Comparison of ENCODE assay signal across 32 cellular contexts in the genomic region with DNA sequence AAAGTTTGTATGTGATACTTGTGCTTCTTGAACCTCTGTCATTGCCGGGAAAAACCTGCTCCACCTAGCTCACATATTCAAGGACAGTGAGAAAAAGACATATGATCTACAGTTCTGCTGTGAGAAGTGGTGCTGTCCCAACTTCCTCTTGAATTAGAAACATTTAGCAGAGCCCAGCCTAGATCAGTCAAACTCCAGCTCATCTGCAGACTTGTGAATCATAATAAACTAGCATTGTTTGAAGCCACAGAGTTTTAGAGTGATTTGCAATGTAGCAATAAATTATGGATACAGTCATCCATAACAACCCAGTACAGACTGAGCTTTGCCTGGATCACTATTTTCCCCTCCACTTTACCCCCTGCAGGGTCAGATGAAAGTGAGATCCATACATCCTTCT.
"Had no signal": no experiment of that assay in that cellular context is flagged by ENCODE, and none has a peak within 500 bp of the region (broad histone marks: within the 10 kb centered on the region; RNA-seq: fewer than 3 reads in every experiment).

No MANE protein-coding gene starts in this region.

- H3K36me3 Mint-ChIP-seq: activated CD4-positive, alpha-beta memory T cell treated with anti-CD3 and anti-CD28 coated beads for 36 hours; activated naive CD4-positive, alpha-beta T cell treated with anti-CD3 and anti-CD28 coated beads, Interleukin-2, amount 10 ng/mL, durations not matched to agents 7 days and 5 days; activated naive CD8-positive, alpha-beta T cell had no signal

- H3K4me3 ChIP-seq: Peyer's patch, SJSA1 had no signal

- H3K4me1 ChIP-seq: Peyer's patch, SJSA1 had no signal

- H3K27ac Mint-ChIP-seq: activated CD4-positive, alpha-beta memory T cell treated with anti-CD3 and anti-CD28 coated beads for 36 hours; activated naive CD4-positive, alpha-beta T cell treated with anti-CD3 and anti-CD28 coated beads, Interleukin-2, amount 10 ng/mL, durations not matched to agents 7 days and 5 days; activated naive CD8-positive, alpha-beta T cell; activated naive CD8-positive, alpha-beta T cell treated with anti-CD3 and anti-CD28 coated beads, Interleukin-2, amount 50 U/mL, for 24 hours; T-helper 1 cell treated with Interleukin-12 subunit alpha and Interleukin-12 subunit beta and Interleukin-4 antibody, amounts not matched to agents 30 μg/mL and 1 μg/mL, for 36 hours; T-helper 2 cell treated with Interferon-gamma antibody and Interleukin-4, amounts not matched to agents 5 μg/mL and 100 μg/mL, for 36 hours had no signal

- H3K9me3 Mint-ChIP-seq: activated CD4-positive, alpha-beta memory T cell treated with anti-CD3 and anti-CD28 coated beads for 36 hours; activated naive CD4-positive, alpha-beta T cell treated with anti-CD3 and anti-CD28 coated beads, Interleukin-2, amount 10 ng/mL, durations not matched to agents 7 days and 5 days; activated T-cell treated with anti-CD3 and anti-CD28 coated beads, Interleukin-2, amount 50 U/mL, for 4 hours; T-helper 2 cell treated with Interferon-gamma antibody and Interleukin-4, amounts not matched to agents 5 μg/mL and 100 μg/mL, for 36 hours had no signal

- H3K36me3 ChIP-seq: brain microvascular endothelial cell, Peyer's patch, SJSA1 had no signal

- H3K27me3 ChIP-seq: brain microvascular endothelial cell, Peyer's patch, SJSA1 had no signal

- H3K9me3 ChIP-seq: Peyer's patch, SJSA1, SK-N-SH had no signal

- ATAC-seq: activated naive CD8-positive, alpha-beta T cell treated with anti-CD3 and anti-CD28 coated beads, Interleukin-2, amount 50 U/mL, for 24 hours; activated T-cell treated with anti-CD3 and anti-CD28 coated beads, Interleukin-2, amount 50 U/mL, for 4 hours; PC-3 had no signal

- H3K27ac ChIP-seq: brain microvascular endothelial cell, Peyer's patch, SJSA1 had no signal

- DNase-seq: activated CD4-positive, alpha-beta memory T cell treated with anti-CD3 and anti-CD28 coated beads for 36 hours; activated CD4-positive, alpha-beta T cell treated with anti-CD3 and anti-CD28 coated beads, Interleukin-2, amount 50 U/mL, for 1 hour; activated CD8-positive, alpha-beta memory T cell treated with anti-CD3 and anti-CD28 coated beads, Interleukin-2, amount 50 U/mL, for 4 hours; activated effector memory CD4-positive, alpha-beta T cell treated with Interleukin-2 at 50 U/mL for 16 hours; activated naive CD4-positive, alpha-beta T cell treated with anti-CD3 and anti-CD28 coated beads, Interleukin-2, amount 10 ng/mL, durations not matched to agents 7 days and 5 days; activated naive CD8-positive, alpha-beta T cell treated with anti-CD3 and anti-CD28 coated beads, Interleukin-2, amount 50 U/mL, for 24 hours; activated T-cell treated with anti-CD3 and anti-CD28 coated beads for 4 hours; activated T-cell treated with anti-CD3 and anti-CD28 coated beads, Interleukin-2, amount 50 U/mL, for 4 hours; amniotic stem cell; aorta; brain microvascular endothelial cell; central memory CD4-positive, alpha-beta T cell; KG1; MV-4-11; NCI-H1092; NCI-H1436 treated with DMSO at 0.1 percent for 48 hours; NCI-H1694 treated with DMSO at 0.1 percent for 48 hours; NCI-H2029; NCI-H226; NCI-H446 treated with DMSO at 0.1 percent for 48 hours; NCI-H524; NCI-H748 treated with DMSO at 0.1 percent for 48 hours; NK-92 treated with Interleukin-12 subunit alpha and Interleukin-12 subunit beta, amount 100 ng/mL, for 24 hours; PC-3; Peyer's patch; RPMI8226; SHP77 treated with DMSO at 0.1 percent for 48 hours; SK-N-SH had no signal

- H3K27me3 Mint-ChIP-seq: activated CD4-positive, alpha-beta memory T cell treated with anti-CD3 and anti-CD28 coated beads for 36 hours; activated naive CD4-positive, alpha-beta T cell treated with anti-CD3 and anti-CD28 coated beads, Interleukin-2, amount 10 ng/mL, durations not matched to agents 7 days and 5 days; activated naive CD8-positive, alpha-beta T cell; activated naive CD8-positive, alpha-beta T cell treated with anti-CD3 and anti-CD28 coated beads, Interleukin-2, amount 50 U/mL, for 24 hours had no signal

- H3K4me3 Mint-ChIP-seq: activated CD4-positive, alpha-beta memory T cell treated with anti-CD3 and anti-CD28 coated beads for 36 hours; activated naive CD4-positive, alpha-beta T cell treated with anti-CD3 and anti-CD28 coated beads, Interleukin-2, amount 10 ng/mL, durations not matched to agents 7 days and 5 days; activated naive CD8-positive, alpha-beta T cell; activated naive CD8-positive, alpha-beta T cell treated with anti-CD3 and anti-CD28 coated beads, Interleukin-2, amount 50 U/mL, for 24 hours; activated T-cell treated with anti-CD3 and anti-CD28 coated beads, Interleukin-2, amount 50 U/mL, for 4 hours; T-helper 1 cell treated with Interleukin-12 subunit alpha and Interleukin-12 subunit beta and Interleukin-4 antibody, amounts not matched to agents 30 μg/mL and 1 μg/mL, for 36 hours; T-helper 2 cell treated with Interferon-gamma antibody and Interleukin-4, amounts not matched to agents 5 μg/mL and 100 μg/mL, for 36 hours had no signal

- H3K9ac ChIP-seq: SK-N-SH had no signal

- H3K4me1 Mint-ChIP-seq: activated naive CD4-positive, alpha-beta T cell treated with anti-CD3 and anti-CD28 coated beads, Interleukin-2, amount 10 ng/mL, durations not matched to agents 7 days and 5 days; activated naive CD8-positive, alpha-beta T cell treated with anti-CD3 and anti-CD28 coated beads, Interleukin-2, amount 50 U/mL, for 24 hours had no signal

- H3K4me2 ChIP-seq: SK-N-SH had no signal
